Comparison of ENCODE assay signal across 9 cellular contexts in the genomic region with DNA sequence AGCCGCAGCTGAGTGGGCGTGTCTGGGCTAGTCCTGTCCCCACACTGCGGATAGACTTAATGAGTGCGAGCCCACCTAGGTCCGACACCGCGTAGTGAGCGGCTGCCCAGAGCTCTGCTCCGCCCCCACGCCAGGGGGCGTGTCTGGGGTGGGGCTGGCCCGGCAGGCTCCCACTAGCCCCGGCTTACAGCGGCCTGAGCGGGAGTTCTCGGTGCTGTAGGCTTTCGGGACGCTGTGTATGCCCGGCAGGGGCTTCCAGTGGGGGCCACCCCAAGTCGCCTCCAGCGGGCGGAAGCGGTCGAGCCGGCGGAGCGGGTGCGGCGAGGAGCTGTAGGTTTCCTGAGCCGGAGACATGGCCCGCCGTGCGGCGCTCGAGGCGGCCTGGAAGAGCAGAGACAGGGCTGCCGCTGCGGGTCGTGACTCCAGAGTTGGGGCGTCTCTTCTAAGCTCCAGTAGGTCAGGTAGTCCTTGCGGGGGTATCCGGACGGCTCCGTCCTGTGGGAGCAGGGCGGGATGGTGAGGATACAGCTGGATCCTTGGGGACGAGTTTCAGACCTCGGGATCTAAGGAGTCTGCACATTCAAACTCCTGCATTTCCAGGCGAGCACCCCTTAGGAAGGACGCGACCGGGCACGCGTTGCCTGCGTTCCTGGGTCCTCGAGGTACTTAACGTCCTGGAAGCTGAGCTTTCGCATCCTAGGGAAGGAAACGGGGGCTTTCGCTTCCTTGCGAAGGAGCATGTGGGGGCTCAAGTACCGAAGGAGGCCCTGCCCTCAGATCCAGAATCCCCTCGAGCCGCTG. TPM values are rescaled to one million over a fixed set of nuclear protein-coding genes. Genes with fewer than 3 reads are reported as not detected.
A peak's percentile ranks its signal among the peaks of the same experiment; 100 is the strongest.
DNase-seq lines count a peak whose midpoint lies in the region; ATAC-seq, FAIRE-seq and TF ChIP-seq lines count a peak whose summit lies in the region.
"Had no signal": no experiment of that assay in that cellular context is flagged by ENCODE, and none has a peak within 500 bp of the region (broad histone marks: within the 10 kb centered on the region; RNA-seq: fewer than 3 reads in every experiment).

No MANE protein-coding gene starts in this region.

- CTCF ChIA-PET in CD8-positive, alpha-beta memory T cell (lab: Charles Lee): interaction anchor here (0.6 to 1.2 kb wide), 5 partner anchors 42 to 189 kb away, joined by 3 to 6 read pairs (median 3); partner anchors contain the start of genes GYS1 and RUVBL2
- CTCF ChIA-PET in HEK293T (lab: Yijun Ruan, JAX): interaction anchor here (0.8 to 1.2 kb wide), 4 partner anchors 17 to 63 kb away, joined by 3 to 5 read pairs (median 3); partner anchors contain the start of genes GYS1 and RUVBL2

- peaks cover 14 to 28% (median 16%) of the 10 kb centered on the region in 3 donors for H3K4me1 Mint-ChIP-seq in CD8-positive, alpha-beta memory T cell

- WGBS in body of pancreas, 2 donors: 0 to 1% methylated on average over 4 to 63 of the region's 63 CpGs
- 1% methylated on average over 59 to 63 of the region's 63 CpGs for WGBS in small intestine, 3 donors

- peak; percentile 41 to 70 (median 45) for DNase-seq in CD8-positive, alpha-beta memory T cell
- DNase-seq in HEK293T (ENCODE audit: extremely low spot score) (peak; percentile 77), T-helper 2 cell (peak in 4 of 5 experiments; percentile 26 to 63 (median 38)), body of pancreas (peak; percentile 47 to 68 (median 53)), iPS-NIHi11 (ENCODE audit: low spot score) (peak; percentile 91), small intestine (peak; percentile 52), NCI-H1092 (lab: John Stamatoyannopoulos, UW) (no peak)

- H3K27ac ChIP-seq in CD8-positive, alpha-beta memory T cell (ENCODE audit: low read depth, low read length): no peak overlapping the region
- H3K27ac ChIP-seq in body of pancreas (no peak overlapping the region), small intestine (ENCODE audit: low read depth in 1 of 2, low read length in 1 of 2) (no peak overlapping the region)

- peaks cover 0 to 2% (median 0%) of the 10 kb centered on the region in 5 donors for H3K9me3 Mint-ChIP-seq in CD8-positive, alpha-beta memory T cell

- POLR2A ChIA-PET in CD8-positive, alpha-beta memory T cell (lab: Charles Lee): no interaction called here
- POLR2A ChIA-PET in HEK293T (lab: Yijun Ruan, JAX): interaction anchor here (1.0 to 1.4 kb wide), 5 partner anchors 9 to 64 kb away, joined by 3 to 6 read pairs (median 4); partner anchors contain the start of genes GYS1, NTF4 and RUVBL2

- ATAC-seq in body of pancreas (peak; percentile 70), GM19035 (IDR thresholded peaks at IDR 0.05; ENCODE audit: unreplicated experiment) (no peak)

- intact Hi-C loops in body of pancreas (cut with DNase I): no loop called here

- H3K36me3 ChIP-seq in CD8-positive, alpha-beta memory T cell (ENCODE audit: insufficient read depth, low read length): no peaks in the 10 kb centered on the region
- H3K36me3 ChIP-seq in body of pancreas (replicated peaks in 1 of 2; ENCODE audit: insufficient read depth in 1 of 2, low read depth in 2 of 2) (no peaks in the 10 kb centered on the region), small intestine (ENCODE audit: control insufficient read depth in 2 of 2, insufficient read depth in 2 of 2, low read length in 2 of 2) (no peaks in the 10 kb centered on the region)

- H3K27ac Mint-ChIP-seq in CD8-positive, alpha-beta memory T cell: peak overlapping the region in 2 of 8 donors; percentile 70 to 74

- TF ChIP-seq CTCF in body of pancreas (IDR thresholded peaks at IDR 0.05): peak in 4 of 7 experiments; percentile 23 to 45 (median 32)

- peaks cover 22% of the 10 kb centered on the region for H3K27me3 ChIP-seq in CD8-positive, alpha-beta memory T cell (ENCODE audit: insufficient read depth, low read length, poor library complexity, severe bottlenecking)
- peaks cover 3 to 14% of the 10 kb centered on the region in 2 donors for H3K27me3 ChIP-seq in body of pancreas
- peaks cover 0 to 8% of the 10 kb centered on the region in 2 donors for H3K27me3 ChIP-seq in small intestine (ENCODE audit: control insufficient read depth in 2 of 2, insufficient read depth in 2 of 2, low read length in 2 of 2)

- H3K9me3 ChIP-seq in CD8-positive, alpha-beta memory T cell (ENCODE audit: low read length): no peaks in the 10 kb centered on the region
- no peaks in the 10 kb centered on the region for H3K9me3 ChIP-seq in body of pancreas
- no peaks in the 10 kb centered on the region for H3K9me3 ChIP-seq in small intestine (ENCODE audit: control insufficient read depth, low read depth)

- no peak for TF ChIP-seq POLR2A in body of pancreas (IDR thresholded peaks at IDR 0.05)

- H3K27me3 Mint-ChIP-seq in CD8-positive, alpha-beta memory T cell: peaks cover 36 to 43% of the 10 kb centered on the region in 2 donors

- no peaks in the 10 kb centered on the region for H3K36me3 Mint-ChIP-seq in CD8-positive, alpha-beta memory T cell

- H3K4me3 Mint-ChIP-seq in CD8-positive, alpha-beta memory T cell: peak overlapping the region; percentile 60 to 94 (median 88)

- peak overlapping the region; percentile 66 for H3K4me3 ChIP-seq in CD8-positive, alpha-beta memory T cell (ENCODE audit: low read length)
- H3K4me3 ChIP-seq in body of pancreas (peak overlapping the region; percentile 31 to 40), small intestine (ENCODE audit: low read depth in 1 of 2, low read length in 2 of 2) (peak overlapping the region; percentile 25 to 62)

- peaks cover 17% of the 10 kb centered on the region for H3K4me1 ChIP-seq in CD8-positive, alpha-beta memory T cell (ENCODE audit: insufficient read depth, low read length)
- H3K4me1 ChIP-seq in body of pancreas (peaks cover 25% of the 10 kb centered on the region), small intestine (ENCODE audit: control insufficient read depth in 2 of 2, insufficient read depth in 1 of 2, low read depth in 1 of 2, low read length in 1 of 2) (peaks cover 0 to 2% of the 10 kb centered on the region in 2 donors)

- FAIRE-seq in small intestine (lab: Jason Lieb, UNC): no peak

TF ChIP-seq in HEK293T, 16 proteins besides CTCF, POLR2A, EP300 and RAD21:
- TF ChIP-seq L3MBTL2 (conservative IDR thresholded peaks at IDR 0.05): peak; percentile 58
- TF ChIP-seq HDGF (IDR thresholded peaks at IDR 0.05; ENCODE audit: borderline replicate concordance): no peak
- TF ChIP-seq BHLHE40 (IDR thresholded peaks at IDR 0.05; ENCODE audit: borderline replicate concordance): no peak
- TF ChIP-seq SUZ12 (IDR thresholded peaks at IDR 0.05): no peak
- peak; percentile 42; the same call in 1 of the 2 replicates for TF ChIP-seq SP1 (IDR thresholded peaks at IDR 0.05)

RNA-seq across cellular contexts. Expression of gene CGB7, which starts 1.2 kb away (rescaled TPM):
- total RNA-seq in CD8-positive, alpha-beta memory T cell: not detected
- not detected for polyA plus RNA-seq in CD8-positive, alpha-beta memory T cell
- total RNA-seq in body of pancreas: not detected
- under 1 TPM in 1 of 3 donors, not detected in 2; 0.03 TPM for polyA plus RNA-seq in small intestine
- total RNA-seq: T-helper 1 cell treated with Interleukin-12 subunit alpha and Interleukin-12 subunit beta and Interleukin-4 antibody, amounts not matched to agents 30 ng/mL and 1 ng/mL, for 36 hours had no signal

RNA-seq across cellular contexts. Expression of gene CGB8, which starts 7.4 kb away (rescaled TPM):
- total RNA-seq in CD8-positive, alpha-beta memory T cell: not detected
- polyA plus RNA-seq in CD8-positive, alpha-beta memory T cell: not detected
- total RNA-seq in body of pancreas: not detected
- not detected for polyA plus RNA-seq in small intestine
- total RNA-seq: T-helper 1 cell treated with Interleukin-12 subunit alpha and Interleukin-12 subunit beta and Interleukin-4 antibody, amounts not matched to agents 30 ng/mL and 1 ng/mL, for 36 hours had no signal

RNA-seq across cellular contexts. Expression of gene NTF4, which starts 8.3 kb away (rescaled TPM):
- total RNA-seq in CD8-positive, alpha-beta memory T cell: not detected
- not detected for polyA plus RNA-seq in CD8-positive, alpha-beta memory T cell
- total RNA-seq in body of pancreas: not detected
- polyA plus RNA-seq in small intestine: not detected
- total RNA-seq: T-helper 1 cell treated with Interleukin-12 subunit alpha and Interleukin-12 subunit beta and Interleukin-4 antibody, amounts not matched to agents 30 ng/mL and 1 ng/mL, for 36 hours had no signal

RNA-seq across cellular contexts. Expression of gene CGB5, which starts 12.7 kb away (rescaled TPM):
- not detected for total RNA-seq in CD8-positive, alpha-beta memory T cell
- not detected for polyA plus RNA-seq in CD8-positive, alpha-beta memory T cell
- not detected for total RNA-seq in body of pancreas
- polyA plus RNA-seq in small intestine: not detected
- total RNA-seq: T-helper 1 cell treated with Interleukin-12 subunit alpha and Interleukin-12 subunit beta and Interleukin-4 antibody, amounts not matched to agents 30 ng/mL and 1 ng/mL, for 36 hours had no signal

RNA-seq across cellular contexts. Expression of gene KCNA7, which starts 16.2 kb away (rescaled TPM):
- not detected for total RNA-seq in CD8-positive, alpha-beta memory T cell
- polyA plus RNA-seq in CD8-positive, alpha-beta memory T cell: not detected
- not detected for total RNA-seq in body of pancreas
- not detected for polyA plus RNA-seq in small intestine
